ENCODE assay signal across 17 cellular contexts in the genomic region with DNA sequence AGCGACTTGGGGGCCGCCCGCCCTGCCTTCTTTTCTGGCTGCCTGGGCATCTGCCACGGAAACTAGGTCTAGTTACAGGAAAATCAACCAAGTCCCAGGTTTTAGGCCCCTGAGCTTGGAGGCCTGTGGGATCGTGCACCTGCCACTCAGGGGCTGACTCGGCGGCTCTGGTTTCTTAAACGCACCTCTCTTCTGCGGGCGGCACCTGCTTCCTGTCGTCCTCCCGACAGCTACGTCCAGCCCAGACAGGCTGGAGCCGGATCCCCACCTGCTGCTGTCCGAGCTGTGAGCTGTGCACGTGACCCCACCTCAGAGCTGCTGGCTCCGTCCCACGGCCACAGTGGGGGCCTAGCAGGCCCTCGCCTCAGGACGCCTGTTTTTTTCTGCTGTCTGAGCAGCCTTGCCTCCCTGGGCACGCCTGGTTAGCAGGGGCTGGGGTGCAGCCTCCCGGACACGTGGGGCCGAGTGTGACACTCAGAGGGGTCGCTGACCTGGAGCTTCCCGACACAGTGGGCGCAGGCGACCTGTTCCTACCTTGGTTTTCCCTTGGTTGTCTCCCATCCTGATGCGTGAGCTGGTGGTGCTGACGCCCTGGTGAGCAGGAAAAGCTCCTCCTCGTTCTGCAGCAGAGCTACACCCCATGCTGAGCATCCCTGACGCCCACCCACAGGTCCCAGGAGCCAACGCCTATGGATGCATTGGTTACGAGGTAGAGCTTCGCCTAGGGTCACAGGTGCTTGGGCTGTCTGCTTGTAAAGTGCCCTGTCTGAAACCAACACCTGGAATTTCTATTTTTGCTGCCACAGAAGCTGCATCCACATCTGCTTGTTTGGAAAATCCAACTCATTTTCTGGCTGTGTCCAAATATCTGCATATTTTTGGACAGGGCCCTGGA. TPM values are rescaled to one million over a fixed set of nuclear protein-coding genes. Genes with fewer than 3 reads are reported as not detected.
A peak's percentile ranks its signal among the peaks of the same experiment; 100 is the strongest.
DNase-seq lines count a peak whose midpoint lies in the region; ATAC-seq and TF ChIP-seq lines count a peak whose summit lies in the region.
"Had no signal": no experiment of that assay in that cellular context is flagged by ENCODE, and none has a peak within 500 bp of the region (broad histone marks: within the 10 kb centered on the region; RNA-seq: fewer than 3 reads in every experiment).

No MANE protein-coding gene starts in this region.

- ATAC-seq in stimulated activated naive B cell treated with anti-CD40 and anti-IgM and Interleukin-4, amounts not matched to agents 10 μg/mL and 1 μg/mL and 100 μg/mL, for 72 hours (replicated peaks): no peak
- ATAC-seq: naive thymus-derived CD4-positive, alpha-beta T cell had no signal

- no peaks in the 10 kb centered on the region for H3K4me1 Mint-ChIP-seq in stimulated activated naive B cell treated with anti-CD40 and anti-IgM and Interleukin-4, amounts not matched to agents 10 μg/mL and 1 μg/mL and 100 μg/mL, for 72 hours
- H3K4me1 Mint-ChIP-seq: IgD-negative memory B cell had no signal

- TF ChIP-seq CTCF in stomach (IDR thresholded peaks at IDR 0.05) (no peak), colonic mucosa (IDR thresholded peaks at IDR 0.05) (no peak)

- H3K36me3 ChIP-seq in SJCRH30 (no peaks in the 10 kb centered on the region), stomach (no peaks in the 10 kb centered on the region), colonic mucosa (no peaks in the 10 kb centered on the region)
- H3K36me3 ChIP-seq: ovary, suprapubic skin had no signal

- 70 to 77% (median 72%) methylated on average over 27 to 35 of the region's 35 CpGs for WGBS in stomach, 5 donors

- H3K9ac ChIP-seq in colonic mucosa (ENCODE audit: low read depth in 2 of 2, low read length in 2 of 2): no peak overlapping the region

- no peak overlapping the region for H3K4me3 Mint-ChIP-seq in stimulated activated naive B cell treated with anti-CD40 and anti-IgM and Interleukin-4, amounts not matched to agents 10 μg/mL and 1 μg/mL and 100 μg/mL, for 72 hours
- H3K4me3 Mint-ChIP-seq: activated T-cell treated with anti-CD3 and anti-CD28 coated beads, Interleukin-2, amount 50 U/mL, for 4 hours; HFFc6; IgD-negative memory B cell; naive thymus-derived CD4-positive, alpha-beta T cell had no signal

- H3K27ac ChIP-seq in SJCRH30 (no peak overlapping the region), stomach (no peak overlapping the region), colonic mucosa (no peak overlapping the region)
- H3K27ac ChIP-seq: ovary, suprapubic skin had no signal

- intact Hi-C loops in stomach (cut with DNase I; ENCODE audit: low total_unique reads): no loop called here
- intact Hi-C loops in colonic mucosa (cut with DNase I): no loop called here

- H3K9me3 ChIP-seq in SJCRH30 (replicated peaks): no peaks in the 10 kb centered on the region; the same call in 1 of the 2 replicates
- peaks cover 0 to 5% (median 4%) of the 10 kb centered on the region in 4 donors for H3K9me3 ChIP-seq in stomach
- H3K9me3 ChIP-seq in colonic mucosa: no peaks in the 10 kb centered on the region
- H3K9me3 ChIP-seq: ovary, suprapubic skin had no signal

- no peak overlapping the region for H3K4me3 ChIP-seq in SJCRH30
- H3K4me3 ChIP-seq in stomach: no peak overlapping the region
- H3K4me3 ChIP-seq in colonic mucosa: no peak overlapping the region
- H3K4me3 ChIP-seq: ovary, suprapubic skin had no signal

- H3K4me1 ChIP-seq in SJCRH30 (no peaks in the 10 kb centered on the region), stomach (no peaks in the 10 kb centered on the region), colonic mucosa (no peaks in the 10 kb centered on the region)
- H3K4me1 ChIP-seq: suprapubic skin had no signal

- no peak overlapping the region for H3K27ac Mint-ChIP-seq in stimulated activated naive B cell treated with anti-CD40 and anti-IgM and Interleukin-4, amounts not matched to agents 10 μg/mL and 1 μg/mL and 100 μg/mL, for 72 hours
- H3K27ac Mint-ChIP-seq: activated naive CD4-positive, alpha-beta T cell treated with anti-CD3 and anti-CD28 coated beads, Interleukin-2, amount 50 U/mL, for 72 hours; HFFc6; IgD-negative memory B cell; naive thymus-derived CD4-positive, alpha-beta T cell had no signal

- H3K27me3 ChIP-seq in SJCRH30 (no peaks in the 10 kb centered on the region), stomach (peaks cover 0 to 43% (median 23%) of the 10 kb centered on the region in 3 donors), colonic mucosa (peaks cover 6% of the 10 kb centered on the region)
- H3K27me3 ChIP-seq: ovary had no signal

- peaks cover 0 to 3% of the 10 kb centered on the region in 2 donors for H3K9me3 Mint-ChIP-seq in stimulated activated naive B cell treated with anti-CD40 and anti-IgM and Interleukin-4, amounts not matched to agents 10 μg/mL and 1 μg/mL and 100 μg/mL, for 72 hours
- H3K9me3 Mint-ChIP-seq: activated naive CD4-positive, alpha-beta T cell treated with anti-CD3 and anti-CD28 coated beads, Interleukin-2, amount 50 U/mL, for 72 hours had no signal

- DNase-seq in activated effector memory CD4-positive, alpha-beta T cell treated with anti-CD3 and anti-CD28 coated beads, Interleukin-2, amount 50 U/mL, for 16 hours: peak; percentile 51
- DNase-seq in activated effector memory CD4-positive, alpha-beta T cell treated with Interleukin-2 at 50 U/mL for 16 hours: no peak
- peak; percentile 40 for DNase-seq in NCI-H2196 treated with DMSO at 0.1 percent for 48 hours (lab: John Stamatoyannopoulos, UW; ENCODE audit: unreplicated experiment)
- peak; percentile 37 to 56 for DNase-seq in SJCRH30
- peak; percentile 20 for DNase-seq in stomach
- no peak for DNase-seq in HUDEP-2 (lab: John Stamatoyannopoulos, UW; ENCODE audit: unreplicated experiment in 76 of 76)
- no peak for DNase-seq in stimulated activated naive B cell treated with anti-CD40 and anti-IgM and Interleukin-4, amounts not matched to agents 10 μg/mL and 1 μg/mL and 100 μg/mL, for 72 hours
- DNase-seq in colonic mucosa: no peak
- DNase-seq: activated T-cell treated with anti-CD3 and anti-CD28 coated beads, Interleukin-2, amount 50 U/mL, for 4 hours; effector memory CD4-positive, alpha-beta T cell; HFFc6; naive thymus-derived CD4-positive, alpha-beta T cell; right cardiac atrium had no signal

- TF ChIP-seq POLR2A in stomach (IDR thresholded peaks at IDR 0.05): no peak

- H3K27me3 Mint-ChIP-seq in stimulated activated naive B cell treated with anti-CD40 and anti-IgM and Interleukin-4, amounts not matched to agents 10 μg/mL and 1 μg/mL and 100 μg/mL, for 72 hours: peaks cover 22 to 30% of the 10 kb centered on the region in 2 donors

- no peaks in the 10 kb centered on the region for H3K36me3 Mint-ChIP-seq in stimulated activated naive B cell treated with anti-CD40 and anti-IgM and Interleukin-4, amounts not matched to agents 10 μg/mL and 1 μg/mL and 100 μg/mL, for 72 hours
- H3K36me3 Mint-ChIP-seq: activated naive CD4-positive, alpha-beta T cell treated with anti-CD3 and anti-CD28 coated beads, Interleukin-2, amount 50 U/mL, for 72 hours; naive thymus-derived CD4-positive, alpha-beta T cell had no signal

- no peak for TF ChIP-seq EP300 in stomach (IDR thresholded peaks at IDR 0.05)

RNA-seq across cellular contexts. Expression of a gene that starts 17.5 kb away (rescaled TPM):
- not detected in 2 replicates for total RNA-seq in SJCRH30 (2014; rRNA removed; shearing (Covaris generic))
- total RNA-seq in stomach (1 to 10 TPM in 4 of 5 donors, not detected in 1; 1.3 to 7.9 (median 2.3) TPM), colonic mucosa (1 to 10 TPM; 3.0 to 4.2 TPM)
- polyA plus RNA-seq in stomach: 1 to 10 TPM; 4.6 to 7.5 (median 6.7) TPM

Comparison
In these comparisons a context has a peak if more than half of its experiments do, and no peak if none do; other contexts are left out.
1. DNase-seq: peak in activated effector memory CD4-positive, alpha-beta T cell treated with anti-CD3 and anti-CD28 coated beads, Interleukin-2, amount 50 U/mL, for 16 hours (single experiment), NCI-H2196 treated with DMSO at 0.1 percent for 48 hours (single experiment), SJCRH30 (2 of 2) and stomach (single experiment); none in activated effector memory CD4-positive, alpha-beta T cell treated with Interleukin-2 at 50 U/mL for 16 hours (single experiment), HUDEP-2 (0 of 76), stimulated activated naive B cell treated with anti-CD40 and anti-IgM and Interleukin-4, amounts not matched to agents 10 μg/mL and 1 μg/mL and 100 μg/mL, for 72 hours (single experiment) and colonic mucosa (single experiment).